Comparison of ENCODE assay signal across 11 cellular contexts in genomic region chr1:41713557-41714327, GRCh38.
DNase-seq lines count a peak whose midpoint lies in the region; ATAC-seq and TF ChIP-seq lines count a peak whose summit lies in the region.
"Had no signal": no experiment of that assay in that cellular context is flagged by ENCODE, and none has a peak within 500 bp of the region (broad histone marks: within the 10 kb centered on the region; RNA-seq: fewer than 3 reads in every experiment).

No MANE protein-coding gene starts in this region.

- H3K27me3 Mint-ChIP-seq in mesothelial cell of epicardium (ENCODE audit: low read depth), result no peaks in the 10 kb centered on the region
- no peaks in the 10 kb centered on the region for H3K27me3 Mint-ChIP-seq in activated CD8-positive, alpha-beta T cell treated with anti-CD3 and anti-CD28 coated beads for 36 hours
- H3K27me3 Mint-ChIP-seq: activated CD8-positive, alpha-beta memory T cell treated with anti-CD3 and anti-CD28 coated beads, Interleukin-2, amount 10 ng/mL, durations not matched to agents 7 days and 5 days had no signal

- peaks cover 31% of the 10 kb centered on the region for H3K4me1 Mint-ChIP-seq in mesothelial cell of epicardium
- peaks cover 12% of the 10 kb centered on the region for H3K4me1 Mint-ChIP-seq in activated CD8-positive, alpha-beta T cell treated with anti-CD3 and anti-CD28 coated beads for 36 hours (ENCODE audit: low read depth)

- H3K27ac Mint-ChIP-seq in mesothelial cell of epicardium, result peak overlapping the region; percentile 63
- no peak overlapping the region for H3K27ac Mint-ChIP-seq in activated CD8-positive, alpha-beta T cell treated with anti-CD3 and anti-CD28 coated beads for 36 hours
- H3K27ac Mint-ChIP-seq: activated CD8-positive, alpha-beta memory T cell treated with anti-CD3 and anti-CD28 coated beads, Interleukin-2, amount 10 ng/mL, durations not matched to agents 7 days and 5 days had no signal

- peaks cover 57 to 92% (median 83%) of the 10 kb centered on the region in 10 experiments for H3K4me1 ChIP-seq in BLaER1 treated with 17β-estradiol and CSF1 and Interleukin-3, amounts not matched to agents 10 nM and 100 nM

- no peaks in the 10 kb centered on the region for H3K27me3 ChIP-seq in BLaER1 treated with 17β-estradiol and CSF1 and Interleukin-3, amounts not matched to agents 10 nM and 100 nM

- no peak overlapping the region for H3K9ac ChIP-seq in BLaER1 treated with 17β-estradiol and CSF1 and Interleukin-3, amounts not matched to agents 10 nM and 100 nM

- no peak overlapping the region; a peak in 1 of 22 replicates for H3K27ac ChIP-seq in BLaER1 treated with 17β-estradiol and CSF1 and Interleukin-3, amounts not matched to agents 10 nM and 100 nM

- no peaks in the 10 kb centered on the region for H3K9me3 ChIP-seq in BLaER1 treated with 17β-estradiol and CSF1 and Interleukin-3, amounts not matched to agents 10 nM and 100 nM (replicated peaks in 1 of 11)

- no peaks in the 10 kb centered on the region for H4K20me1 ChIP-seq in BLaER1 treated with 17β-estradiol and CSF1 and Interleukin-3, amounts not matched to agents 10 nM and 100 nM

- TF ChIP-seq CTCF in mesothelial cell of epicardium (IDR thresholded peaks at IDR 0.05; ENCODE audit: unreplicated experiment), result no peak
- no peak for TF ChIP-seq CTCF in activated CD8-positive, alpha-beta T cell treated with anti-CD3 and anti-CD28 coated beads for 36 hours (IDR thresholded peaks at IDR 0.05)

- intact Hi-C loops in activated CD8-positive, alpha-beta T cell treated with anti-CD3 and anti-CD28 coated beads for 36 hours (cut with micrococcal nuclease), result no loop called here

- no peak overlapping the region for H3K4me3 ChIP-seq in BLaER1 treated with 17β-estradiol and CSF1 and Interleukin-3, amounts not matched to agents 10 nM and 100 nM

- no peaks in the 10 kb centered on the region for H3K36me3 ChIP-seq in BLaER1 treated with 17β-estradiol and CSF1 and Interleukin-3, amounts not matched to agents 10 nM and 100 nM

- peak overlapping the region in 8 of 11 experiments; percentile 31 to 93 (median 84); a peak in 12 of 22 replicates for H3K4me2 ChIP-seq in BLaER1 treated with 17β-estradiol and CSF1 and Interleukin-3, amounts not matched to agents 10 nM and 100 nM

- no peak for ATAC-seq in activated CD8-positive, alpha-beta T cell treated with anti-CD3 and anti-CD28 coated beads for 36 hours
- ATAC-seq: activated CD8-positive, alpha-beta memory T cell treated with anti-CD3 and anti-CD28 coated beads, Interleukin-2, amount 10 ng/mL, durations not matched to agents 7 days and 5 days had no signal

- POLR2A ChIA-PET in activated CD8-positive, alpha-beta T cell treated with anti-CD3 and anti-CD28 coated beads for 36 hours (lab: Charles Lee), result interaction anchor here (1.1 kb wide), 1 partner anchor 10 kb away, joined by 3 read pairs; no protein-coding TSS in a partner anchor

- H3K9me3 Mint-ChIP-seq in mesothelial cell of epicardium, result no peaks in the 10 kb centered on the region
- H3K9me3 Mint-ChIP-seq in activated CD8-positive, alpha-beta T cell treated with anti-CD3 and anti-CD28 coated beads for 36 hours, result no peaks in the 10 kb centered on the region

- DNase-seq in NCI-H1694 treated with DMSO at 0.1 percent for 48 hours (lab: John Stamatoyannopoulos, UW) (peak; percentile 22), brain pericyte (ENCODE audit: low read depth, low spot score) (peak; percentile 55), mesothelial cell of epicardium (ENCODE audit: low spot score in 2 of 2, unreplicated experiment in 2 of 2) (no peak), SKM-1 treated with dmso at 0.1 percent for 144 hours (lab: John Stamatoyannopoulos, UW; ENCODE audit: unreplicated experiment) (no peak), NCI-H1105 treated with DMSO at 0.1 percent for 48 hours (lab: John Stamatoyannopoulos, UW) (no peak), activated gamma-delta T cell treated with Interleukin-2 at 50 U/mL for 16 hours (no peak)
- DNase-seq in activated CD8-positive, alpha-beta T cell treated with anti-CD3 and anti-CD28 coated beads for 36 hours, result no peak
- DNase-seq: activated CD8-positive, alpha-beta memory T cell treated with anti-CD3 and anti-CD28 coated beads, Interleukin-2, amount 10 ng/mL, durations not matched to agents 7 days and 5 days; NCI-H2081 treated with DMSO at 0.1 percent for 48 hours; stimulated activated CD4-positive, alpha-beta T cell treated with anti-CD3 and anti-CD28 coated beads, Interleukin-2, amount 100 ng/mL, for 24 hours had no signal

- no peaks in the 10 kb centered on the region for H3K36me3 Mint-ChIP-seq in mesothelial cell of epicardium
- H3K36me3 Mint-ChIP-seq in activated CD8-positive, alpha-beta T cell treated with anti-CD3 and anti-CD28 coated beads for 36 hours (ENCODE audit: low read depth), result no peaks in the 10 kb centered on the region
- H3K36me3 Mint-ChIP-seq: activated CD8-positive, alpha-beta memory T cell treated with anti-CD3 and anti-CD28 coated beads, Interleukin-2, amount 10 ng/mL, durations not matched to agents 7 days and 5 days had no signal

- H3K4me3 Mint-ChIP-seq in mesothelial cell of epicardium, result no peak overlapping the region
- no peak overlapping the region for H3K4me3 Mint-ChIP-seq in activated CD8-positive, alpha-beta T cell treated with anti-CD3 and anti-CD28 coated beads for 36 hours
- H3K4me3 Mint-ChIP-seq: activated CD8-positive, alpha-beta memory T cell treated with anti-CD3 and anti-CD28 coated beads, Interleukin-2, amount 10 ng/mL, durations not matched to agents 7 days and 5 days had no signal

- CTCF ChIA-PET in activated CD8-positive, alpha-beta T cell treated with anti-CD3 and anti-CD28 coated beads for 36 hours (lab: Charles Lee), result no interaction called here

Comparison
In these comparisons a context has a peak if more than half of its experiments do, and no peak if none do; other contexts are left out.
1. DNase-seq: peak in NCI-H1694 treated with DMSO at 0.1 percent for 48 hours (single experiment) and brain pericyte (single experiment); none in mesothelial cell of epicardium (0 of 2), activated CD8-positive, alpha-beta T cell treated with anti-CD3 and anti-CD28 coated beads for 36 hours (single experiment), SKM-1 treated with dmso at 0.1 percent for 144 hours (single experiment), NCI-H1105 treated with DMSO at 0.1 percent for 48 hours (single experiment) and activated gamma-delta T cell treated with Interleukin-2 at 50 U/mL for 16 hours (single experiment).